ENCODE assay signal across 1 cellular context in the genomic region with DNA sequence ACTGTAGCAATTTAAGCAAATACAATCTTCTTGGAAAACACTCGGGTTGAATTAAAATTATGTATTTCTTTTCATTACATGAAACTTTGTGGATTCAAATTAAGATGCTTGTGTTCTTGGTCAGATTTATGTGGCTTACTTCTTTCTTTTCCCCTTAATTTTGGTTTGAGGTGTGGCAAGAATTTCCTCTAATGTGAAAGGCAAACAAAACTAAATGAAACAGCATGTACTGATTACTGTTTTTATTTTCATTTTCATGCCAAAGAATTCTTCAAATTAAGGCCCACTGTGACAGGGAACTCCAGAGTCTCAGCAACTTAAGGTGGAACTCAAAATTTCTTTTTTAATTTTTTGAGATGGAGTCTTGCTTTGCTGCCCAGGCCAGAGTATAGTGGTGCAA.
TF ChIP-seq lines count a peak whose summit lies in the region.

TSS of gene OMD (minus strand) at position 132 of the 400 bp plus-strand sequence. CDS start 6,913 bp downstream, outside the sequence.

TF ChIP-seq in IMR-90, 13 proteins besides CTCF, POLR2A, EP300 and RAD21 (continued from another document):
- TF ChIP-seq MAZ (IDR thresholded peaks at IDR 0.05; ENCODE audit: borderline replicate concordance, low read depth, low read length) (no peak), CHD1 (IDR thresholded peaks at IDR 0.05; ENCODE audit: low read depth, low read length) (no peak), MAFK (IDR thresholded peaks at IDR 0.05; ENCODE audit: low read depth, low read length) (no peak)
